In genomic region chr7:141409911-141410329, GRCh38 we compare ENCODE assay signal across 3 cellular contexts.
TF ChIP-seq lines count a peak whose summit lies in the region.

No MANE protein-coding gene starts in this region.

TF ChIP-seq in SK-N-SH, 30 proteins besides CTCF, POLR2A, EP300 and RAD21 (continued from another document):
- TF ChIP-seq REST (IDR thresholded peaks at IDR 0.05; ENCODE audit: low read depth, low read length) (no peak), GATA2 (CRISPR knock-in tag; IDR thresholded peaks at IDR 0.05) (peak; percentile 58), POLR2AphosphoS5 (IDR thresholded peaks at IDR 0.05; ENCODE audit: low read depth, low read length) (no peak), MAX (IDR thresholded peaks at IDR 0.05; ENCODE audit: low read depth) (no peak), ZBTB33 (IDR thresholded peaks at IDR 0.05; ENCODE audit: borderline replicate concordance, low read depth) (no peak), MXI1 (IDR thresholded peaks at IDR 0.05; ENCODE audit: low read depth, low read length) (peak; percentile 42; the same call in 1 of the 2 replicates), NFIC (IDR thresholded peaks at IDR 0.05; ENCODE audit: borderline replicate concordance) (no peak)

TF ChIP-seq in SK-N-SH treated with all-trans-retinoic acid at 6 μM for 48 hours, 23 proteins besides CTCF, POLR2A, EP300 and RAD21 (continued from another document):
- TF ChIP-seq POU6F1 (CRISPR knock-in tag; IDR thresholded peaks at IDR 0.05; ENCODE audit: borderline replicate concordance, low read depth) (no peak), TOX (CRISPR knock-in tag; IDR thresholded peaks at IDR 0.05; ENCODE audit: borderline replicate concordance) (no peak), ISL1 (CRISPR knock-in tag; IDR thresholded peaks at IDR 0.05) (no peak), ZNF70 (CRISPR knock-in tag; IDR thresholded peaks at IDR 0.05) (no peak), OSR1 (CRISPR knock-in tag; IDR thresholded peaks at IDR 0.05) (no peak), GLIS3 (CRISPR knock-in tag; IDR thresholded peaks at IDR 0.05) (no peak), CREB5 (CRISPR knock-in tag; IDR thresholded peaks at IDR 0.05; ENCODE audit: low read depth) (no peak), ARNTL (CRISPR knock-in tag; IDR thresholded peaks at IDR 0.05; ENCODE audit: borderline replicate concordance, low read depth) (no peak), ZC3H10 (CRISPR knock-in tag; IDR thresholded peaks at IDR 0.05) (no peak), BACH2 (CRISPR knock-in tag; IDR thresholded peaks at IDR 0.05; ENCODE audit: borderline replicate concordance) (no peak), PATZ1 (CRISPR knock-in tag; IDR thresholded peaks at IDR 0.05; ENCODE audit: borderline replicate concordance) (no peak)

TF ChIP-seq in HepG2, 621 proteins besides CTCF, POLR2A, EP300 and RAD21 (continued from another document):
- no peak for TF ChIP-seq ZNF646 (CRISPR knock-in tag; IDR thresholded peaks at IDR 0.05)
- no peak for TF ChIP-seq ZNF205 (CRISPR knock-in tag; IDR thresholded peaks at IDR 0.05)
- TF ChIP-seq ETV6 (CRISPR knock-in tag; conservative IDR thresholded peaks at IDR 0.05), result no peak
- no peak for TF ChIP-seq HINFP (CRISPR knock-in tag; IDR thresholded peaks at IDR 0.05; ENCODE audit: low read depth)
- no peak for TF ChIP-seq ZFP91 (CRISPR knock-in tag; IDR thresholded peaks at IDR 0.05; ENCODE audit: borderline replicate concordance)
- no peak for TF ChIP-seq PHF21A (CRISPR knock-in tag; IDR thresholded peaks at IDR 0.05)
- TF ChIP-seq ZNF619 (CRISPR knock-in tag; IDR thresholded peaks at IDR 0.05), result no peak
- TF ChIP-seq ZNF777 (CRISPR knock-in tag; IDR thresholded peaks at IDR 0.05), result no peak
- no peak for TF ChIP-seq FOXA3 (CRISPR knock-in tag; IDR thresholded peaks at IDR 0.05)
- TF ChIP-seq ZNF253 (CRISPR knock-in tag; IDR thresholded peaks at IDR 0.05; ENCODE audit: borderline replicate concordance), result no peak
- no peak for TF ChIP-seq ZHX2 (IDR thresholded peaks at IDR 0.05; ENCODE audit: low read depth)
- TF ChIP-seq ZHX2 (CRISPR knock-in tag; IDR thresholded peaks at IDR 0.05; ENCODE audit: borderline replicate concordance), result no peak
- no peak for TF ChIP-seq ZNF232 (CRISPR knock-in tag; IDR thresholded peaks at IDR 0.05; ENCODE audit: borderline replicate concordance)
- TF ChIP-seq EZH2 (conservative IDR thresholded peaks at IDR 0.05; ENCODE audit: low read depth, low read length), result no peak
- TF ChIP-seq BORCS8-MEF2B (CRISPR knock-in tag; IDR thresholded peaks at IDR 0.05), result no peak
